In the genomic region with DNA sequence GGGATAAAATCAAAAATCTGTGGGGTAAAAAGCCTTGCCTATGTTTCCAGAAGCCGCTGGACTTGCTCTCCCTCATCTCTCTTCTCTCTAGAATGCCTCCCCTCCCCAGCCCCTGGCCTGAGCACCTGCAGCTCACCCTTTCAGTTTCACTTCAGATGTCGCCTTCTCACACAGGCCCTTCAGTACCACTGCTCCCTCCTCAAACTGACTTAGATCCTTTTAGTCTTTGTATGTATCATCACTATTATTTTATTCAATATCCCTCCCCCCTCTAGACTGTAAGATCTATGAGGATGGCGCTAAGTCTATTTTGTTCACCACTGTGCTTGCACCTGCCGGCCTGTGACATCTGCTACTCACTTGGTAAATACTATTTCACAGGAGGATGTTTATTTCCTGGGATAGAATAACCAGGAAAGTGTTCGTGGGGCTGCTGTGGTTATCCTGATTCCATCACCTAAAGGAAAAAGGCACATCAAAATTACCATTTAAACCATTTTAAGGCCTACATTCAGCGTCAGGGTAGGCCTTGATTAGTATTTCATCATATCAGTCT, we compare ENCODE assay signal across 1 cellular context.
TF ChIP-seq lines count a peak whose summit lies in the region.

No MANE protein-coding gene starts in this region.

TF ChIP-seq in SK-N-SH treated with all-trans-retinoic acid at 6 μM for 48 hours, 23 proteins besides CTCF, POLR2A, EP300 and RAD21 (continued from another document):
- TF ChIP-seq ARNTL (CRISPR knock-in tag; IDR thresholded peaks at IDR 0.05; ENCODE audit: borderline replicate concordance, low read depth) (no peak), SNAI2 (CRISPR knock-in tag; IDR thresholded peaks at IDR 0.05) (no peak), PPARA (CRISPR knock-in tag; IDR thresholded peaks at IDR 0.05; ENCODE audit: borderline replicate concordance) (no peak), TOX (CRISPR knock-in tag; IDR thresholded peaks at IDR 0.05; ENCODE audit: borderline replicate concordance) (no peak), TCF4 (CRISPR knock-in tag; IDR thresholded peaks at IDR 0.05; ENCODE audit: borderline replicate concordance) (no peak)
